ENCODE assay signal across 29 cellular contexts in the genomic region with DNA sequence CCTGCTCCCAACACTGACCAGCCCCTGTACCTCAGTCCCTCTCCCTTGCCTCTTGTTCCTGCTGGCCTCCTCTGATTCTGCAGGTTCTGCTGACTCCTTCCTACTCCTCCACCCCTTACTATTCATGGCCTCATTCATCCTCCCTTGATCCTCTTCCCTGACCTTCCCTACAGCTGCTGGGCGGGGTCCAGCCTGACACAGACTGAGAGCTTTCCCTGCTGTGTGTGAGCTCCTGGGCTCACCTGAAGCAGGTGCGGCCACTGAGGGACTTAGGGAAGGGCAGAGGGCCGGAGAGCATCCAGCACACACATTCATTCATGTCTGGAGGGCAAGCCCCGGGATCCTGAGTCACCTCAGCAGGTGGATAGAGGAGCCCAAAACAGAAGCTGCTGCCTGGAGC.
DNase-seq lines count a peak whose midpoint lies in the region; ATAC-seq and TF ChIP-seq lines count a peak whose summit lies in the region.
"Had no signal": no experiment of that assay in that cellular context is flagged by ENCODE, and none has a peak within 500 bp of the region (broad histone marks: within the 10 kb centered on the region; RNA-seq: fewer than 3 reads in every experiment).

No MANE protein-coding gene starts in this region.

- H3K27ac ChIP-seq in transverse colon = no peak overlapping the region
- H3K27ac ChIP-seq: gastrocnemius medialis, left lung, pancreas, upper lobe of left lung had no signal

- H3K27me3 ChIP-seq in Loucy (ENCODE audit: insufficient read depth, low read length, poor library complexity, severe bottlenecking) = no peaks in the 10 kb centered on the region
- H3K27me3 ChIP-seq in transverse colon = no peaks in the 10 kb centered on the region
- H3K27me3 ChIP-seq: gastrocnemius medialis, left lung, pancreas, upper lobe of left lung had no signal

- no peaks in the 10 kb centered on the region for H3K9me2 ChIP-seq in Loucy (replicated peaks; ENCODE audit: low read depth, low read length)
- H3K9me2 ChIP-seq: SK-N-SH had no signal

- TF ChIP-seq POLR2A in transverse colon (IDR thresholded peaks at IDR 0.05) = no peak

- H3K9me3 ChIP-seq in Loucy (ENCODE audit: insufficient read depth, low read depth, low read length) (no peaks in the 10 kb centered on the region), transverse colon (no peaks in the 10 kb centered on the region)
- H3K9me3 ChIP-seq: gastrocnemius medialis, pancreas, upper lobe of left lung had no signal

- H3K4me1 Mint-ChIP-seq in activated T-helper 17 cell treated with anti-CD3 and anti-CD28 coated beads, Interleukin-2, amount 50 U/mL, for 72 hours = no peaks in the 10 kb centered on the region
- H3K4me1 Mint-ChIP-seq: CD4-positive, CD25-positive, alpha-beta regulatory T cell had no signal

- DNase-seq in left colon = peak in 1 of 2 donors; percentile 30
- peak; percentile 52 for DNase-seq in transverse colon
- no peak for DNase-seq in activated CD4-positive, alpha-beta T cell treated with anti-CD3 and anti-CD28 coated beads, Interleukin-2, amount 50 U/mL, for 4 hours
- DNase-seq: activated CD4-positive, alpha-beta T cell treated with anti-CD3 and anti-CD28 coated beads for 1 hour; activated CD8-positive, alpha-beta T cell treated with anti-CD3 and anti-CD28 coated beads, Interleukin-2, amount 10 ng/mL, durations not matched to agents 7 days and 5 days; anterior cingulate cortex; CD4-positive, CD25-positive, alpha-beta regulatory T cell; cortex of kidney; DMS153; effector memory CD8-positive, alpha-beta T cell; gastrocnemius medialis; hippocampal formation; left lung; NCI-H1048; NCI-H2029 treated with DMSO at 0.1 percent for 48 hours; NCI-H2227 treated with DMSO at 0.1 percent for 48 hours; NCI-H82; pancreas; SK-N-SH; stimulated activated CD4-positive, alpha-beta T cell treated with anti-CD3 and anti-CD28 coated beads, Interleukin-2, amount 100 ng/mL, for 24 hours; upper lobe of left lung had no signal

- H3K27me3 Mint-ChIP-seq in activated T-helper 17 cell treated with anti-CD3 and anti-CD28 coated beads, Interleukin-2, amount 50 U/mL, for 72 hours = no peaks in the 10 kb centered on the region
- H3K27me3 Mint-ChIP-seq: activated naive CD8-positive, alpha-beta T cell; effector memory CD8-positive, alpha-beta T cell had no signal

- H3K9ac ChIP-seq in Loucy (ENCODE audit: low read depth, low read length, poor library complexity, severe bottlenecking) = peak overlapping the region; percentile 13
- H3K9ac ChIP-seq: SK-N-SH had no signal

- H3K36me3 ChIP-seq in Loucy (ENCODE audit: insufficient read depth, low read length) (no peaks in the 10 kb centered on the region; the same call in 1 of the 2 replicates), transverse colon (no peaks in the 10 kb centered on the region)
- H3K36me3 ChIP-seq: gastrocnemius medialis, left lung, pancreas had no signal

- H3K4me1 ChIP-seq in Loucy (ENCODE audit: insufficient read depth, low read length, poor library complexity, severe bottlenecking) = peaks cover 15% of the 10 kb centered on the region
- H3K4me1 ChIP-seq in transverse colon = peaks cover 0 to 5% (median 0%) of the 10 kb centered on the region in 4 donors
- H3K4me1 ChIP-seq: pancreas had no signal

- no peak for TF ChIP-seq EP300 in transverse colon (IDR thresholded peaks at IDR 0.05; ENCODE audit: low read depth)

- no peak overlapping the region for H3K4me2 ChIP-seq in Loucy (ENCODE audit: low read depth, low read length, poor library complexity, severe bottlenecking)
- H3K4me2 ChIP-seq: SK-N-SH had no signal

- no peaks in the 10 kb centered on the region for H4K20me1 ChIP-seq in Loucy (ENCODE audit: insufficient read depth, low read length, poor library complexity, severe bottlenecking)

- H3K4me3 ChIP-seq in Loucy (ENCODE audit: low read length, poor library complexity, severe bottlenecking) (no peak overlapping the region), transverse colon (no peak overlapping the region)
- H3K4me3 ChIP-seq: gastrocnemius medialis, left lung, pancreas, upper lobe of left lung had no signal

- no peaks in the 10 kb centered on the region for H3K36me3 Mint-ChIP-seq in activated T-helper 17 cell treated with anti-CD3 and anti-CD28 coated beads, Interleukin-2, amount 50 U/mL, for 72 hours (ENCODE audit: low read depth)
- H3K36me3 Mint-ChIP-seq: CD4-positive, CD25-positive, alpha-beta regulatory T cell had no signal

- no peaks in the 10 kb centered on the region for H3K9me3 Mint-ChIP-seq in activated T-helper 17 cell treated with anti-CD3 and anti-CD28 coated beads, Interleukin-2, amount 50 U/mL, for 72 hours
- H3K9me3 Mint-ChIP-seq: CD4-positive, CD25-positive, alpha-beta regulatory T cell; effector memory CD8-positive, alpha-beta T cell; T-helper 1 cell treated with Interleukin-12 subunit alpha and Interleukin-12 subunit beta and Interleukin-4 antibody, amounts not matched to agents 30 μg/mL and 1 μg/mL, for 36 hours had no signal

- TF ChIP-seq CTCF in Loucy (conservative IDR thresholded peaks at IDR 0.05; ENCODE audit: low read length) = no peak
- no peak for TF ChIP-seq CTCF in transverse colon (IDR thresholded peaks at IDR 0.05)

- ATAC-seq in activated T-helper 17 cell treated with anti-CD3 and anti-CD28 coated beads, Interleukin-2, amount 50 U/mL, for 72 hours (replicated peaks) = no peak
- ATAC-seq in left colon (peak; percentile 72), GM21576 (IDR thresholded peaks at IDR 0.05; ENCODE audit: unreplicated experiment) (no peak), HG03469 (IDR thresholded peaks at IDR 0.05; ENCODE audit: unreplicated experiment) (no peak)
- ATAC-seq: activated CD8-positive, alpha-beta T cell treated with anti-CD3 and anti-CD28 coated beads, Interleukin-2, amount 10 ng/mL, durations not matched to agents 7 days and 5 days; effector memory CD8-positive, alpha-beta T cell; gastrocnemius medialis; left lung; pancreas had no signal

- H3K4me3 Mint-ChIP-seq in activated T-helper 17 cell treated with anti-CD3 and anti-CD28 coated beads, Interleukin-2, amount 50 U/mL, for 72 hours = no peak overlapping the region
- H3K4me3 Mint-ChIP-seq: activated CD8-positive, alpha-beta T cell treated with anti-CD3 and anti-CD28 coated beads, Interleukin-2, amount 10 ng/mL, durations not matched to agents 7 days and 5 days; activated naive CD8-positive, alpha-beta T cell; effector memory CD8-positive, alpha-beta T cell; mesothelial cell of epicardium; nephron; T-helper 1 cell treated with Interleukin-12 subunit alpha and Interleukin-12 subunit beta and Interleukin-4 antibody, amounts not matched to agents 30 μg/mL and 1 μg/mL, for 36 hours had no signal

- intact Hi-C loops in left colon (cut with DNase I, micrococcal nuclease) = no loop called here
- intact Hi-C loops in transverse colon (cut with DNase I; ENCODE audit: low total_unique reads) = no loop called here

- H3K27ac Mint-ChIP-seq in activated T-helper 17 cell treated with anti-CD3 and anti-CD28 coated beads, Interleukin-2, amount 50 U/mL, for 72 hours = peak overlapping the region; percentile 21
- H3K27ac Mint-ChIP-seq: activated CD8-positive, alpha-beta T cell treated with anti-CD3 and anti-CD28 coated beads, Interleukin-2, amount 10 ng/mL, durations not matched to agents 7 days and 5 days; activated naive CD8-positive, alpha-beta T cell; CD4-positive, CD25-positive, alpha-beta regulatory T cell; effector memory CD8-positive, alpha-beta T cell; mesothelial cell of epicardium; T-helper 1 cell treated with Interleukin-12 subunit alpha and Interleukin-12 subunit beta and Interleukin-4 antibody, amounts not matched to agents 30 μg/mL and 1 μg/mL, for 36 hours had no signal

- in situ Hi-C loops in transverse colon (cut with MboI; ENCODE audit: low pct_ligation_motif_present in 1 of 4, low pct_unique_long_range_greater_than_20kb in 1 of 4, low sequenced_read_pairs in 3 of 4) = no loop called here

- WGBS in transverse colon (ENCODE audit: low coverage in 1 of 2), 2 donors = 60 to 91% methylated on average over 1 to 4 of the region's 4 CpGs

- no peaks in the 10 kb centered on the region for H3F3A ChIP-seq in Loucy (ENCODE audit: low read depth)

- no peaks in the 10 kb centered on the region for H3K79me2 ChIP-seq in Loucy (ENCODE audit: insufficient read depth, low read length)

- H2AFZ ChIP-seq in Loucy (ENCODE audit: low read length) = no peak overlapping the region
